Comparison of ENCODE assay signal across 10 cellular contexts in genomic region chr4:105194328-105195231, GRCh38. TPM values are rescaled to one million over a fixed set of nuclear protein-coding genes. Genes with fewer than 3 reads are reported as not detected.
DNase-seq lines count a peak whose midpoint lies in the region; ATAC-seq and TF ChIP-seq lines count a peak whose summit lies in the region.
"Had no signal": no experiment of that assay in that cellular context is flagged by ENCODE, and none has a peak within 500 bp of the region (broad histone marks: within the 10 kb centered on the region; RNA-seq: fewer than 3 reads in every experiment).

No MANE protein-coding gene starts in this region.

- H3K9me2 ChIP-seq in MM.1S (replicated peaks; ENCODE audit: insufficient read depth, low read length): no peaks in the 10 kb centered on the region

- H3K27me3 ChIP-seq in MM.1S (replicated peaks; ENCODE audit: insufficient read depth, low read length) (no peaks in the 10 kb centered on the region), neutrophil (no peaks in the 10 kb centered on the region)

- H3K36me3 ChIP-seq in MM.1S (replicated peaks; ENCODE audit: insufficient read depth, low read length): no peaks in the 10 kb centered on the region
- peaks cover 31% of the 10 kb centered on the region for H3K36me3 ChIP-seq in neutrophil

- H3K4me1 ChIP-seq in MM.1S (ENCODE audit: low read length) (peaks cover 17% of the 10 kb centered on the region), neutrophil (ENCODE audit: control insufficient read depth in 1 of 2, insufficient read depth in 1 of 2, low read depth in 1 of 2, low read length in 1 of 2) (peaks cover 47 to 54% of the 10 kb centered on the region in 2 experiments)

- H2AFZ ChIP-seq in MM.1S (ENCODE audit: low read length): no peak overlapping the region

- no peaks in the 10 kb centered on the region for H4K20me1 ChIP-seq in MM.1S (ENCODE audit: insufficient read depth, low read length)

- H3K4me2 ChIP-seq in MM.1S (ENCODE audit: low read depth, low read length): peak overlapping the region; percentile 30; the same call in 1 of the 2 replicates

- H3K27ac ChIP-seq in MM.1S (ENCODE audit: low read length) (peak overlapping the region; percentile 8; the same call in 1 of the 2 replicates), neutrophil (peak overlapping the region; percentile 89)
- H3K27ac ChIP-seq: skin epidermis had no signal

- H3K4me3 ChIP-seq in MM.1S (ENCODE audit: low read length): no peak overlapping the region
- no peak overlapping the region for H3K4me3 ChIP-seq in neutrophil (ENCODE audit: low read depth in 1 of 2, low read length in 1 of 2)
- H3K4me3 ChIP-seq: skin epidermis had no signal

- no peaks in the 10 kb centered on the region for H3K79me2 ChIP-seq in MM.1S (ENCODE audit: low read length)

- peak; percentile 80 for ATAC-seq in HG02623 (IDR thresholded peaks at IDR 0.05; ENCODE audit: unreplicated experiment)
- ATAC-seq in sciatic nerve: no peak

- intact Hi-C loops in sciatic nerve (cut with DNase I): no loop called here

- peak; percentile 13 for DNase-seq in GM19240 (ENCODE audit: insufficient read length, low spot score)
- peak; percentile 49 for DNase-seq in MM.1S
- DNase-seq in T1000 (lab: John Stamatoyannopoulos, UW): no peak
- DNase-seq in effector CD8-positive, alpha-beta T cell (lab: John Stamatoyannopoulos, UW): no peak
- DNase-seq in sciatic nerve (ENCODE audit: low spot score): no peak
- DNase-seq in NCI-H1436 treated with DMSO at 0.1 percent for 48 hours (lab: John Stamatoyannopoulos, UW): no peak
- DNase-seq: NCI-H748 treated with DMSO at 0.1 percent for 48 hours had no signal

- H3K9ac ChIP-seq in MM.1S (ENCODE audit: low read length): no peak overlapping the region

- peaks cover 12% of the 10 kb centered on the region for H3F3A ChIP-seq in MM.1S (ENCODE audit: insufficient read depth, low read length)

- TF ChIP-seq CTCF in MM.1S (IDR thresholded peaks at IDR 0.05; ENCODE audit: low read length) (no peak), neutrophil (IDR thresholded peaks at IDR 0.05) (no peak)

- no peaks in the 10 kb centered on the region for H3K9me3 ChIP-seq in MM.1S (replicated peaks; ENCODE audit: insufficient read depth, low read length)
- no peaks in the 10 kb centered on the region for H3K9me3 ChIP-seq in neutrophil

RNA-seq across cellular contexts. Expression of gene TET2, which starts 47.9 kb away (rescaled TPM):
- 42.0 TPM for total RNA-seq in sciatic nerve

Comparison
In these comparisons a context has a peak if more than half of its experiments do, and no peak if none do; other contexts are left out.
1. DNase-seq: peak in GM19240 (single experiment) and MM.1S (single experiment); none in T1000 (single experiment), effector CD8-positive, alpha-beta T cell (single experiment), sciatic nerve (single experiment) and NCI-H1436 treated with DMSO at 0.1 percent for 48 hours (single experiment).